In genomic region chr2:96895709-96896651, GRCh38 we compare ENCODE assay signal across 1 cellular context.
TF ChIP-seq lines count a peak whose summit lies in the region.

No MANE protein-coding gene starts in this region.

TF ChIP-seq in WTC11, 78 proteins besides CTCF, POLR2A, EP300 and RAD21 (continued from another document):
- TF ChIP-seq NFE2L1 (CRISPR knock-in tag; IDR thresholded peaks at IDR 0.05), result no peak
- TF ChIP-seq TEAD1 (CRISPR knock-in tag; IDR thresholded peaks at IDR 0.05), result no peak
- TF ChIP-seq ELF4 (CRISPR knock-in tag; IDR thresholded peaks at IDR 0.05; ENCODE audit: low read depth), result no peak
- no peak for TF ChIP-seq TEAD4 (CRISPR knock-in tag; IDR thresholded peaks at IDR 0.05)
TF ChIP-seq in WTC11: peak in this region for 0.
